Comparison of ENCODE assay signal across 13 cellular contexts in genomic region chr6:2129076-2129695, GRCh38.
A peak's percentile ranks its signal among the peaks of the same experiment; 100 is the strongest.
DNase-seq lines count a peak whose midpoint lies in the region; ATAC-seq and TF ChIP-seq lines count a peak whose summit lies in the region.
"Had no signal": no experiment of that assay in that cellular context is flagged by ENCODE, and none has a peak within 500 bp of the region (broad histone marks: within the 10 kb centered on the region; RNA-seq: fewer than 3 reads in every experiment).

No MANE protein-coding gene starts in this region.

- TF ChIP-seq POLR2A in breast epithelium (IDR thresholded peaks at IDR 0.05): no peak
- TF ChIP-seq POLR2A in gastroesophageal sphincter (IDR thresholded peaks at IDR 0.05): no peak

- H3K4me3 ChIP-seq in osteoblast (ENCODE audit: insufficient read depth, low read length) (no peak overlapping the region), breast epithelium (no peak overlapping the region), gastroesophageal sphincter (no peak overlapping the region)
- no peak overlapping the region for H3K4me3 ChIP-seq in effector memory CD4-positive, alpha-beta T cell (ENCODE audit: insufficient read depth, low read depth, low read length, poor library complexity, severe bottlenecking)
- H3K4me3 ChIP-seq: suprapubic skin had no signal

- no peak overlapping the region for H3K4me2 ChIP-seq in osteoblast (ENCODE audit: insufficient read depth, low read length)

- intact Hi-C loops in breast epithelium (cut with DNase I; ENCODE audit: low total_unique reads): no loop called here

- TF ChIP-seq EP300 in gastroesophageal sphincter (IDR thresholded peaks at IDR 0.05): no peak

- 73 to 81% methylated on average over 6 to 8 of the region's 8 CpGs for WGBS in gastroesophageal sphincter (ENCODE audit: low coverage in 1 of 2), 2 donors

- TF ChIP-seq CTCF in osteoblast (IDR thresholded peaks at IDR 0.05; ENCODE audit: extremely low read depth, low read depth, low read length): no peak
- TF ChIP-seq CTCF in breast epithelium (IDR thresholded peaks at IDR 0.05): no peak
- TF ChIP-seq CTCF in gastroesophageal sphincter (IDR thresholded peaks at IDR 0.05): no peak

- no peaks in the 10 kb centered on the region for H3K27me3 ChIP-seq in osteoblast (ENCODE audit: insufficient read depth, low read length)
- H3K27me3 ChIP-seq in breast epithelium: no peaks in the 10 kb centered on the region
- H3K27me3 ChIP-seq in effector memory CD4-positive, alpha-beta T cell (replicated peaks; ENCODE audit: control insufficient read depth, insufficient read depth, low read length, poor library complexity, severe bottlenecking): no peaks in the 10 kb centered on the region
- H3K27me3 ChIP-seq in gastroesophageal sphincter: no peaks in the 10 kb centered on the region
- H3K27me3 ChIP-seq: suprapubic skin had no signal

- H3K79me2 ChIP-seq in osteoblast (ENCODE audit: insufficient read depth, low read length): peaks cover 3% of the 10 kb centered on the region

- H2AFZ ChIP-seq in osteoblast (ENCODE audit: low read length): no peak overlapping the region

- peaks cover 6% of the 10 kb centered on the region for H4K20me1 ChIP-seq in osteoblast (ENCODE audit: insufficient read depth, low read length)

- no peaks in the 10 kb centered on the region for H3K4me1 ChIP-seq in osteoblast (ENCODE audit: insufficient read depth, low read length)
- H3K4me1 ChIP-seq in breast epithelium: no peaks in the 10 kb centered on the region
- H3K4me1 ChIP-seq in effector memory CD4-positive, alpha-beta T cell (ENCODE audit: control insufficient read depth, insufficient read depth, low read length, poor library complexity, severe bottlenecking): peaks cover 5% of the 10 kb centered on the region
- no peaks in the 10 kb centered on the region for H3K4me1 ChIP-seq in gastroesophageal sphincter

- H3K27ac ChIP-seq in osteoblast (ENCODE audit: low read depth, low read length) (no peak overlapping the region), breast epithelium (no peak overlapping the region), gastroesophageal sphincter (peak overlapping the region in 1 of 4 donors; percentile 59)
- H3K27ac ChIP-seq in effector memory CD4-positive, alpha-beta T cell (ENCODE audit: insufficient read depth, low read length, poor library complexity, severe bottlenecking): no peak overlapping the region
- H3K27ac ChIP-seq: suprapubic skin had no signal

- DNase-seq in NCI-H1417 (lab: John Stamatoyannopoulos, UW) (peak in 2 of 3 experiments; percentile 22 to 31), NCI-H1417 treated with DMSO at 0.1 percent for 48 hours (lab: John Stamatoyannopoulos, UW) (no peak), osteoblast (ENCODE audit: insufficient read length, low spot score, missing footprints) (peak; percentile 6), breast epithelium (ENCODE audit: low spot score in 2 of 2) (no peak)
- DNase-seq in effector memory CD4-positive, alpha-beta T cell: no peak
- DNase-seq: activated CD4-positive, alpha-beta T cell treated with anti-CD3 and anti-CD28 coated beads, Interleukin-2, amount 50 U/mL, for 1 hour; DND-41; NCI-H1930; SHP77 treated with DMSO at 0.1 percent for 48 hours had no signal

- H3K36me3 ChIP-seq in osteoblast (ENCODE audit: insufficient read depth, low read length): no peaks in the 10 kb centered on the region
- H3K36me3 ChIP-seq in breast epithelium: no peaks in the 10 kb centered on the region
- H3K36me3 ChIP-seq in effector memory CD4-positive, alpha-beta T cell (ENCODE audit: control insufficient read depth, insufficient read depth, low read length): no peaks in the 10 kb centered on the region
- H3K36me3 ChIP-seq in gastroesophageal sphincter: no peaks in the 10 kb centered on the region
- H3K36me3 ChIP-seq: suprapubic skin had no signal

- ATAC-seq in GM21423 (IDR thresholded peaks at IDR 0.05; ENCODE audit: unreplicated experiment) (peak; percentile 66), HG03457 (IDR thresholded peaks at IDR 0.05; ENCODE audit: unreplicated experiment) (peak; percentile 66), gastroesophageal sphincter (no peak)

- H3K9me3 ChIP-seq in osteoblast (ENCODE audit: low read depth, low read length): no peaks in the 10 kb centered on the region
- H3K9me3 ChIP-seq in breast epithelium: no peaks in the 10 kb centered on the region
- H3K9me3 ChIP-seq in effector memory CD4-positive, alpha-beta T cell (ENCODE audit: control insufficient read depth, low read length): no peaks in the 10 kb centered on the region
- H3K9me3 ChIP-seq in gastroesophageal sphincter: no peaks in the 10 kb centered on the region
- H3K9me3 ChIP-seq: suprapubic skin had no signal

Comparison
In these comparisons a context has a peak if more than half of its experiments do, and no peak if none do; other contexts are left out.
1. DNase-seq: peak in NCI-H1417 (2 of 3) and osteoblast (single experiment); none in NCI-H1417 treated with DMSO at 0.1 percent for 48 hours (single experiment), breast epithelium (0 of 2) and effector memory CD4-positive, alpha-beta T cell (0 of 3).